24 cellular contexts compared by ENCODE assay signal in genomic region chr7:96561892-96562291, GRCh38.
"Had no signal": no experiment of that assay in that cellular context is flagged by ENCODE, and none has a peak within 500 bp of the region (broad histone marks: within the 10 kb centered on the region; RNA-seq: fewer than 3 reads in every experiment).

No MANE protein-coding gene starts in this region.

- H3K4me1 ChIP-seq: colonic mucosa, esophagus muscularis mucosa, foreskin keratinocyte, gastrocnemius medialis, gastroesophageal sphincter, heart left ventricle, heart right ventricle had no signal

- H3K9me3 ChIP-seq: colonic mucosa, esophagus squamous epithelium, gastrocnemius medialis, gastroesophageal sphincter, heart left ventricle, heart right ventricle had no signal

- H3K36me3 ChIP-seq: colonic mucosa, esophagus muscularis mucosa, esophagus squamous epithelium, gastrocnemius medialis, gastroesophageal sphincter, heart left ventricle, heart right ventricle had no signal

- ATAC-seq: effector memory CD8-positive, alpha-beta T cell; esophagus mucosa; foreskin keratinocyte; gastrocnemius medialis; gastroesophageal sphincter; heart left ventricle; heart right ventricle had no signal

- H3K27ac ChIP-seq: colonic mucosa, coronary artery, dorsolateral prefrontal cortex, epithelial cell of prostate, esophagus muscularis mucosa, esophagus squamous epithelium, foreskin keratinocyte, gastrocnemius medialis, gastroesophageal sphincter, heart left ventricle, heart right ventricle had no signal

- H3K27me3 ChIP-seq: colonic mucosa, dorsolateral prefrontal cortex, esophagus muscularis mucosa, esophagus squamous epithelium, foreskin keratinocyte, gastrocnemius medialis, gastroesophageal sphincter, heart left ventricle, heart right ventricle had no signal

- H3K4me3 ChIP-seq: colonic mucosa, coronary artery, dorsolateral prefrontal cortex, esophagus muscularis mucosa, esophagus squamous epithelium, gastrocnemius medialis, gastroesophageal sphincter, heart left ventricle, heart right ventricle had no signal

- DNase-seq: colonic mucosa; cortex of kidney; dermis blood vessel endothelial cell; dorsolateral prefrontal cortex; effector CD4-positive, alpha-beta T cell; effector CD8-positive, alpha-beta T cell; effector memory CD4-positive, alpha-beta T cell; effector memory CD8-positive, alpha-beta T cell; endodermal cell; erythroblast; esophagus squamous epithelium; foreskin fibroblast; foreskin keratinocyte; foreskin melanocyte; gastrocnemius medialis; glutamatergic neuron; head of caudate nucleus; heart left ventricle; heart right ventricle had no signal
